Comparison of ENCODE assay signal across 8 cellular contexts in the genomic region with DNA sequence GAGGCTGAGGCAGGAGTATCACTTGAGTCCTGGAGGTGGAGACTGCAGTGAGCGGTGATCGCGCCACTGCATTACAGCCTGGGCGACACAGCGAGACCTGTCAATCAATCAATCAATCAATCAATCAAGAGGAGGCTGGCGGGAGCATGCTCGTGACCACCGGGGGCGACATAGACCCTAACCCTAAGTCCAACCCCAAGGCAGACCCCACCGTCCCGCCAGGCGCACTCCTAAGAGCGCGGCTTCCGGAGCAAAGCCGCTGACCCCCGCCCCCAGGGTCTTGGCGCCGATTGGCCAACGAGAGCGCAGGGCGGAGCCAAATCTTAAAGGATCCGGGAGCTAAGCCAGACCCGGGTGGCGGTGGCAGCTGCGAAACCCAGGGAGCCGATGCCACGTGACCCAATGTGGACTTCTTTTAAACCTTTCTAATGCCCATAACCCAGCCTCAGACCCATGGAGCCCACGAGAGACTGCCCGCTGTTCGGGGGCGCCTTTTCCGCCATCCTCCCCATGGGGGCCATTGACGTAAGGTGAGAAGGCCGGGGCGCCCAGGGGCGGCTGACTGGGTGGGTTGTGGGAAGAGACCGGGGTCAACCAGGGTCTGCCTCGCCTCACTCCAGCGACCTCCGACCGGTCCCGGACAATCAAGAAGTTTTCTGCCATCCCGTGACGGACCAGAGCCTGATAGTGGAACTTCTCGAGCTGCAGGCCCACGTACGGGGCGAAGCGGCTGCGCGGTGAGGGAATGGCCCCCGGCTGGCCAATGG. TPM values are rescaled to one million over a fixed set of nuclear protein-coding genes. Genes with fewer than 3 reads are reported as not detected.
A peak's percentile ranks its signal among the peaks of the same experiment; 100 is the strongest.
DNase-seq lines count a peak whose midpoint lies in the region; ATAC-seq and TF ChIP-seq lines count a peak whose summit lies in the region.

A gene with protein sequence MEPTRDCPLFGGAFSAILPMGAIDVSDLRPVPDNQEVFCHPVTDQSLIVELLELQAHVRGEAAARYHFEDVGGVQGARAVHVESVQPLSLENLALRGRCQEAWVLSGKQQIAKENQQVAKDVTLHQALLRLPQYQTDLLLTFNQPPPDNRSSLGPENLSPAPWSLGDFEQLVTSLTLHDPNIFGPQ (plus strand): TSS at position 335 of the 767 bp plus-strand sequence. CDS start 119 bp downstream, at position 454.

- no peaks in the 10 kb centered on the region for H3K9me3 Mint-ChIP-seq in nephron

- peak within 1 kb of the TSS; percentile 74 for H3K27ac ChIP-seq in Karpas-422 (ENCODE audit: low read length)
- H3K27ac ChIP-seq in RWPE2 (ENCODE audit: poor library complexity, severe bottlenecking), result peak within 1 kb of the TSS; percentile 25

- DNase-seq in DMS153 treated with DMSO at 0.1 percent for 48 hours (lab: John Stamatoyannopoulos, UW; ENCODE audit: unreplicated experiment) (peak; percentile 4), Karpas-422 (peak; percentile 95), RWPE2 (ENCODE audit: low spot score) (peak; percentile 84), fibroblast of pulmonary artery (ENCODE audit: low read depth) (peak; percentile 81)
- DNase-seq in activated effector memory CD4-positive, alpha-beta T cell treated with Interleukin-2 at 50 U/mL for 16 hours, result peak; percentile 75
- peak; percentile 90 for DNase-seq in stimulated activated naive CD8-positive, alpha-beta T cell treated with anti-CD3 and anti-CD28 coated beads, Interleukin-15, Interleukin-2, amounts not matched to agents 100 U/mL and 50 U/mL, for 24 hours

- no peaks in the 10 kb centered on the region for H3K27me3 Mint-ChIP-seq in nephron (ENCODE audit: low read depth)

- H3K9me3 ChIP-seq in Karpas-422 (ENCODE audit: low read length) (no peaks in the 10 kb centered on the region), RWPE2 (ENCODE audit: severe bottlenecking) (no peaks in the 10 kb centered on the region)

- H3K4me2 ChIP-seq in Karpas-422 (ENCODE audit: low read depth, low read length, poor library complexity, severe bottlenecking), result peak within 1 kb of the TSS; percentile 92

- peak within 1 kb of the TSS; percentile 96 to 99 (median 97) for H3K4me3 Mint-ChIP-seq in nephron

- H3K4me3 ChIP-seq in Karpas-422 (ENCODE audit: low read length) (peak within 1 kb of the TSS; percentile 88), RWPE2 (ENCODE audit: severe bottlenecking) (peak within 1 kb of the TSS; percentile 80), fibroblast of pulmonary artery (replicated peaks; ENCODE audit: low read depth, low read length) (peak within 1 kb of the TSS; percentile 90)

- peaks cover 6% of the 10 kb centered on the region for H3K36me3 Mint-ChIP-seq in nephron (ENCODE audit: low read depth)

- H3K36me3 ChIP-seq in Karpas-422 (ENCODE audit: insufficient read depth, low read length) (no peaks in the 10 kb centered on the region), RWPE2 (ENCODE audit: low read depth) (peaks cover 5% of the 10 kb centered on the region; the same call in 1 of the 2 replicates)

- peaks cover 19% of the 10 kb centered on the region for H3K4me1 Mint-ChIP-seq in nephron

- H3K9ac ChIP-seq in Karpas-422 (ENCODE audit: low read length), result peak within 1 kb of the TSS; percentile 90

- H3K27me3 ChIP-seq in Karpas-422 (ENCODE audit: low read length), result no peaks in the 10 kb centered on the region
- no peaks in the 10 kb centered on the region for H3K27me3 ChIP-seq in RWPE2 (ENCODE audit: insufficient read depth, poor library complexity, severe bottlenecking)

- H3K27ac Mint-ChIP-seq in nephron, result peak within 1 kb of the TSS; percentile 92 to 97 (median 94)

- ATAC-seq in GM21619 (IDR thresholded peaks at IDR 0.05; ENCODE audit: unreplicated experiment) (peak; percentile 85), RWPE2 (ENCODE audit: low read depth) (peak; percentile 87)
- ATAC-seq in stimulated activated naive CD8-positive, alpha-beta T cell treated with anti-CD3 and anti-CD28 coated beads, Interleukin-15, Interleukin-2, amounts not matched to agents 100 U/mL and 50 U/mL, for 24 hours, result peak; percentile 90

- H4K20me1 ChIP-seq in Karpas-422 (ENCODE audit: insufficient read depth, low read depth, low read length), result no peaks in the 10 kb centered on the region

- no peak for TF ChIP-seq CTCF in RWPE2 (IDR thresholded peaks at IDR 0.05; ENCODE audit: poor library complexity, severe bottlenecking)
- no peak for TF ChIP-seq CTCF in fibroblast of pulmonary artery (IDR thresholded peaks at IDR 0.05; ENCODE audit: low read length, missing control alignments)
- no peak for TF ChIP-seq CTCF in nephron (IDR thresholded peaks at IDR 0.05; ENCODE audit: unreplicated experiment in 3 of 3)

- H3K9me2 ChIP-seq in Karpas-422 (replicated peaks; ENCODE audit: insufficient read depth, low read length), result no peaks in the 10 kb centered on the region

- H3K4me1 ChIP-seq in Karpas-422 (ENCODE audit: low read length) (peaks cover 46% of the 10 kb centered on the region), RWPE2 (ENCODE audit: insufficient read depth, poor library complexity, severe bottlenecking) (peaks cover 4% of the 10 kb centered on the region)

- H3K79me2 ChIP-seq in Karpas-422 (ENCODE audit: low read length), result peaks cover 19% of the 10 kb centered on the region

- peak within 1 kb of the TSS; percentile 78 for H2AFZ ChIP-seq in Karpas-422 (ENCODE audit: low read length)

RNA-seq across cellular contexts. Expression of the gene that starts here (rescaled TPM):
- total RNA-seq in Karpas-422 (2014; rRNA removed; shearing (Covaris generic); ENCODE audit: low replicate concordance), result 25.5 and 41.3 TPM in 2 replicates

Comparison
In these comparisons a context has a peak if more than half of its experiments do, and no peak if none do; other contexts are left out.
1. Peak in every context shown above with its lines: DNase-seq, ATAC-seq, H3K4me3 ChIP-seq and H3K27ac ChIP-seq.
2. DNase-seq: peak in every context shown above with its lines; median percentile 95 in Karpas-422; 90 in stimulated activated naive CD8-positive, alpha-beta T cell treated with anti-CD3 and anti-CD28 coated beads, Interleukin-15, Interleukin-2, amounts not matched to agents 100 U/mL and 50 U/mL, for 24 hours; 84 in RWPE2; 81 in fibroblast of pulmonary artery; 75 in activated effector memory CD4-positive, alpha-beta T cell treated with Interleukin-2 at 50 U/mL for 16 hours; 4 in DMS153 treated with DMSO at 0.1 percent for 48 hours.